ENCODE assay signal across 18 cellular contexts in the genomic region with DNA sequence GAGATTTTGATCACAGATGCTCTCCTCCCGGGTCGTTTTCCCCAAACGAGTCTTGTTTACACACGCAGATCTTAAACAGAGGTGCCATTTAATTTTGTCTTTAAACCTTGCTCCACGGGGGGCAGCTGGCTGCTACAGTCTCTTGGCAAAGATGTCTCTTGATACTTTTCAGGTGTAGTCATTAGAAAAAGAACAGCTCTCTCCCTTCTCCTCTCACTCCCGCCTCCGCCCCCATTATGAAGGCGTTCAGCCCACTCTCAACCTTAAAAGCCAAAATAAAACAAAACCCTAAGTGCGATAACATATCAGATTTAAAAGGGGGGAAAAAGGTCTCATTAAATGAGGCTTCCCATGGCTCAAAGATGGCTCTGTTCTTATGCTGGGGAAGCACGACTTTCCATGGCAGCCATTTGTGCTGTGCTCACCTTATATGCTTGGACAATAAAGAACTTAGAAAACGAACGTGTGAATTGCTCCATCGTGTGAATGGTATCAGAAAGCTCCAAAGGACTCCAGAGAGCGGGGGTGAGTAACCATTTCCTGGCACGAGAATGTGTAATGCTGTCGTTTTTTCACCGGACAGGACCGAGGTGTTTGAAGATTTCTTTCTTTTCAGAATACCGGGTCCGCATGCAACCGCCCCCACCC. TPM values are rescaled to one million over a fixed set of nuclear protein-coding genes. Genes with fewer than 3 reads are reported as not detected.
DNase-seq lines count a peak whose midpoint lies in the region; ATAC-seq and TF ChIP-seq lines count a peak whose summit lies in the region.
"Had no signal": no experiment of that assay in that cellular context is flagged by ENCODE, and none has a peak within 500 bp of the region (broad histone marks: within the 10 kb centered on the region; RNA-seq: fewer than 3 reads in every experiment).

No MANE protein-coding gene starts in this region.

- intact Hi-C loops in dorsolateral prefrontal cortex (cut with DNase I): no loop called here

- H3K36me3 ChIP-seq in SK-N-MC (ENCODE audit: insufficient read depth, low read length): no peaks in the 10 kb centered on the region
- H3K36me3 ChIP-seq: neutrophil had no signal

- peak overlapping the region; percentile 15 for H3K9ac ChIP-seq in SK-N-MC (ENCODE audit: insufficient read length)

- no peak overlapping the region for H3K27ac ChIP-seq in SK-N-MC
- H3K27ac ChIP-seq in dorsolateral prefrontal cortex: peak overlapping the region; percentile 51 to 99 (median 97)
- H3K27ac ChIP-seq: esophagus muscularis mucosa, heart left ventricle, neutrophil, WERI-Rb-1 had no signal

- no peaks in the 10 kb centered on the region for H3K9me3 ChIP-seq in SK-N-MC (ENCODE audit: low read depth, low read length)
- H3K9me3 ChIP-seq: esophagus muscularis mucosa, heart left ventricle, neutrophil had no signal

- H3K4me3 ChIP-seq in SK-N-MC (no peak overlapping the region), dorsolateral prefrontal cortex (peak overlapping the region in 15 of 59 donors; percentile 3 to 31 (median 12))
- H3K4me3 ChIP-seq: esophagus muscularis mucosa, heart left ventricle had no signal

- no peaks in the 10 kb centered on the region for H3K27me3 Mint-ChIP-seq in activated naive CD8-positive, alpha-beta T cell treated with anti-CD3 and anti-CD28 coated beads, Interleukin-2, amount 50 U/mL, for 24 hours

- no peak for ATAC-seq in activated naive CD8-positive, alpha-beta T cell treated with anti-CD3 and anti-CD28 coated beads, Interleukin-2, amount 50 U/mL, for 24 hours
- ATAC-seq: heart left ventricle had no signal

- TF ChIP-seq CTCF in dorsolateral prefrontal cortex (IDR thresholded peaks at IDR 0.05 in 54 of 56, conservative IDR thresholded peaks at IDR 0.05 in 2 of 56; ENCODE audit: low read depth in 1 of 56, partially characterized antibody in 56 of 56): no peak

- no peaks in the 10 kb centered on the region for H3K36me3 Mint-ChIP-seq in activated naive CD8-positive, alpha-beta T cell treated with anti-CD3 and anti-CD28 coated beads, Interleukin-2, amount 50 U/mL, for 24 hours (ENCODE audit: low read depth)

- no peaks in the 10 kb centered on the region for H3K9me3 Mint-ChIP-seq in activated naive CD8-positive, alpha-beta T cell treated with anti-CD3 and anti-CD28 coated beads, Interleukin-2, amount 50 U/mL, for 24 hours

- DNase-seq in NCI-H1105 (lab: John Stamatoyannopoulos, UW) (peak; percentile 19), SK-N-MC (ENCODE audit: low read depth, low spot score) (no peak), dorsolateral prefrontal cortex (peak in 1 of 10 donors; percentile 18), pons (ENCODE audit: low spot score) (peak; percentile 50), inferior parietal cortex (ENCODE audit: extremely low spot score) (no peak)
- no peak for DNase-seq in activated CD4-positive, alpha-beta T cell treated with anti-CD3 and anti-CD28 coated beads, Interleukin-2, amount 50 U/mL, for 4 hours
- no peak for DNase-seq in activated naive CD8-positive, alpha-beta T cell treated with anti-CD3 and anti-CD28 coated beads, Interleukin-2, amount 50 U/mL, for 24 hours
- DNase-seq: activated CD8-positive, alpha-beta memory T cell treated with anti-CD3 and anti-CD28 coated beads for 24 hours; GF-D8; H7; heart left ventricle; kidney; stimulated activated CD4-positive, alpha-beta T cell treated with anti-CD3 and anti-CD28 coated beads, Interleukin-4, amount 100 ng/mL, for 24 hours; stimulated activated CD8-positive, alpha-beta memory T cell treated with anti-CD3 and anti-CD28 coated beads, Interleukin-4, amount 100 ng/mL, for 48 hours; T-helper 1 cell; WERI-Rb-1 had no signal

- H3K27me3 ChIP-seq in dorsolateral prefrontal cortex: no peaks in the 10 kb centered on the region
- H3K27me3 ChIP-seq: esophagus muscularis mucosa, heart left ventricle, neutrophil had no signal

- no peak overlapping the region for H3K27ac Mint-ChIP-seq in activated naive CD8-positive, alpha-beta T cell treated with anti-CD3 and anti-CD28 coated beads, Interleukin-2, amount 50 U/mL, for 24 hours

- no peaks in the 10 kb centered on the region for H3K4me1 Mint-ChIP-seq in activated naive CD8-positive, alpha-beta T cell treated with anti-CD3 and anti-CD28 coated beads, Interleukin-2, amount 50 U/mL, for 24 hours

- H3K4me3 Mint-ChIP-seq in activated naive CD8-positive, alpha-beta T cell treated with anti-CD3 and anti-CD28 coated beads, Interleukin-2, amount 50 U/mL, for 24 hours: no peak overlapping the region

RNA-seq across cellular contexts. Expression of a gene that starts 26.5 kb away (rescaled TPM):
- total RNA-seq in dorsolateral prefrontal cortex: 1,000 to 10,000 TPM in 1 of 120 experiments, 100 to 1,000 TPM in 119; 255 to 1,354 (median 496) TPM

Comparison
In these comparisons a context has a peak if more than half of its experiments do, and no peak if none do; other contexts are left out.
1. DNase-seq: peak in NCI-H1105 (single experiment) and pons (single experiment); none in SK-N-MC (single experiment), activated CD4-positive, alpha-beta T cell treated with anti-CD3 and anti-CD28 coated beads, Interleukin-2, amount 50 U/mL, for 4 hours (0 of 2), activated naive CD8-positive, alpha-beta T cell treated with anti-CD3 and anti-CD28 coated beads, Interleukin-2, amount 50 U/mL, for 24 hours (single experiment) and inferior parietal cortex (single experiment).